ENCODE assay signal across 24 cellular contexts in the genomic region with DNA sequence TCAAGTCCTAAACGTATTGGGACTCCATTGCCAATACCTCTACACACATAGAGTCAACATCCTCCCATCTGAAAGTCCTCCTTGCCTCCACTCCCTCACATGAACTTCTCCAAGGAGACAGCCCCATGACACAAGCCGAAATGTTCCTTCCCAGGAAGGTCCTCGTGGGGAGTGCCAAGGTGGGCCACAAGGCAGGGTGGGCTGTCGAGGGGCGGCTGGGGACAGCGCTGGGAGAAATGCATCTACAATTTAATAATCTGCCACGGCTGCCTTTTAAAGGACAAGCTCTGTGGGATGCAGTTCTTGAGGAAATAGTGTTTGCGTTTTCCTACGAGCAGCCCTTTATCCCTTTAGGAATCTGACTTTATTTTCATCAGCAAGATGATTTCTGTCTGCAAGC.
DNase-seq lines count a peak whose midpoint lies in the region; ATAC-seq, FAIRE-seq and TF ChIP-seq lines count a peak whose summit lies in the region.
"Had no signal": no experiment of that assay in that cellular context is flagged by ENCODE, and none has a peak within 500 bp of the region (broad histone marks: within the 10 kb centered on the region; RNA-seq: fewer than 3 reads in every experiment).

No MANE protein-coding gene starts in this region.

- FAIRE-seq in kidney (lab: Jason Lieb, UNC), result no peak
- FAIRE-seq: G401.6 had no signal

- H3K4me3 ChIP-seq in dorsolateral prefrontal cortex (no peak overlapping the region), neural progenitor cell (no peak overlapping the region), kidney (ENCODE audit: low read length in 2 of 2) (no peak overlapping the region), gastrocnemius medialis (no peak overlapping the region)
- H3K4me3 ChIP-seq: GM23248, SJSA1 had no signal

- H3K36me3 ChIP-seq in neural progenitor cell (no peaks in the 10 kb centered on the region), kidney (ENCODE audit: control insufficient read depth in 1 of 2, insufficient read depth in 2 of 2, low read length in 2 of 2) (no peaks in the 10 kb centered on the region), gastrocnemius medialis (no peaks in the 10 kb centered on the region)
- H3K36me3 ChIP-seq: SJSA1 had no signal

- H3K9me3 Mint-ChIP-seq in activated CD8-positive, alpha-beta memory T cell treated with anti-CD3 and anti-CD28 coated beads, Interleukin-2, amount 10 ng/mL, durations not matched to agents 7 days and 5 days (ENCODE audit: low read depth), result no peaks in the 10 kb centered on the region
- H3K9me3 Mint-ChIP-seq in neural progenitor cell, result no peaks in the 10 kb centered on the region
- H3K9me3 Mint-ChIP-seq: CD4-positive, alpha-beta memory T cell; H9 had no signal

- H3K27ac ChIP-seq in dorsolateral prefrontal cortex (peak overlapping the region in 49 of 59 donors; percentile 2 to 89 (median 63)), neural progenitor cell (no peak overlapping the region), kidney (ENCODE audit: low read depth in 2 of 2, low read length in 2 of 2) (no peak overlapping the region), gastrocnemius medialis (no peak overlapping the region)
- H3K27ac ChIP-seq: GM23248, SJSA1 had no signal

- H3K27me3 Mint-ChIP-seq in activated CD8-positive, alpha-beta memory T cell treated with anti-CD3 and anti-CD28 coated beads, Interleukin-2, amount 10 ng/mL, durations not matched to agents 7 days and 5 days, result peaks cover 66% of the 10 kb centered on the region
- H3K27me3 Mint-ChIP-seq in neural progenitor cell (ENCODE audit: insufficient read depth, low read depth), result peaks cover 5% of the 10 kb centered on the region

- no peaks in the 10 kb centered on the region for H3K79me2 ChIP-seq in neural progenitor cell (ENCODE audit: low read depth)

- H3K4me2 ChIP-seq in neural progenitor cell, result no peak overlapping the region

- TF ChIP-seq CTCF in dorsolateral prefrontal cortex (IDR thresholded peaks at IDR 0.05 in 54 of 56, conservative IDR thresholded peaks at IDR 0.05 in 2 of 56; ENCODE audit: low read depth in 1 of 56, partially characterized antibody in 56 of 56) (no peak), neural progenitor cell (IDR thresholded peaks at IDR 0.05) (no peak), kidney (IDR thresholded peaks at IDR 0.05; ENCODE audit: borderline replicate concordance, extremely low read depth, insufficient read depth) (no peak), gastrocnemius medialis (IDR thresholded peaks at IDR 0.05 in 4 of 5, conservative IDR thresholded peaks at IDR 0.05 in 1 of 5) (no peak)

- peaks cover 0 to 6% (median 0%) of the 10 kb centered on the region in 45 donors for H3K27me3 ChIP-seq in dorsolateral prefrontal cortex
- H3K27me3 ChIP-seq in neural progenitor cell, result no peaks in the 10 kb centered on the region
- no peaks in the 10 kb centered on the region for H3K27me3 ChIP-seq in gastrocnemius medialis
- H3K27me3 ChIP-seq: SJSA1 had no signal

- TF ChIP-seq POLR2A in gastrocnemius medialis (IDR thresholded peaks at IDR 0.05), result no peak

- peak; percentile 23 for DNase-seq in activated CD8-positive, alpha-beta memory T cell treated with anti-CD3 and anti-CD28 coated beads, Interleukin-2, amount 10 ng/mL, durations not matched to agents 7 days and 5 days
- DNase-seq in activated CD8-positive, alpha-beta memory T cell treated with anti-CD3 and anti-CD28 coated beads, Interleukin-2, amount 50 U/mL, for 48 hours, result no peak
- no peak for DNase-seq in dorsolateral prefrontal cortex
- no peak for DNase-seq in neural progenitor cell (ENCODE audit: low spot score)
- no peak for DNase-seq in kidney
- no peak for DNase-seq in gastrocnemius medialis
- no peak for DNase-seq in AG08396 (ENCODE audit: low spot score)
- DNase-seq: CD4-positive, alpha-beta memory T cell; GM23248; KBM-7; MM.1S; NCI-H1048; NCI-H1417; NCI-H1694; NCI-H2029 treated with DMSO at 0.1 percent for 48 hours; NCI-H446 treated with DMSO at 0.1 percent for 48 hours; NCI-H526; NK-92 treated with Interleukin-12 subunit alpha and Interleukin-12 subunit beta, amount 100 ng/mL, for 24 hours; Right ventricle myocardium superior; RPMI8226 had no signal

- H3K9me3 ChIP-seq in neural progenitor cell (ENCODE audit: low read depth), result no peaks in the 10 kb centered on the region
- H3K9me3 ChIP-seq in kidney (ENCODE audit: control insufficient read depth in 1 of 2, low read length in 2 of 2), result no peaks in the 10 kb centered on the region
- H3K9me3 ChIP-seq in gastrocnemius medialis, result no peaks in the 10 kb centered on the region
- H3K9me3 ChIP-seq: Caco-2, SJSA1 had no signal

- H3K4me3 Mint-ChIP-seq in activated CD8-positive, alpha-beta memory T cell treated with anti-CD3 and anti-CD28 coated beads, Interleukin-2, amount 10 ng/mL, durations not matched to agents 7 days and 5 days, result no peak overlapping the region
- H3K4me3 Mint-ChIP-seq in neural progenitor cell, result no peak overlapping the region
- H3K4me3 Mint-ChIP-seq: CD4-positive, alpha-beta memory T cell; H9 had no signal

- H3K9ac ChIP-seq in neural progenitor cell (no peak overlapping the region), kidney (ENCODE audit: low read length in 2 of 2) (no peak overlapping the region)
- H3K9ac ChIP-seq: GM23248 had no signal

- no peaks in the 10 kb centered on the region for H3F3A ChIP-seq in neural progenitor cell (ENCODE audit: low read depth)

- H3K4me1 ChIP-seq in neural progenitor cell (peaks cover 19% of the 10 kb centered on the region), kidney (ENCODE audit: control insufficient read depth in 1 of 2, insufficient read depth in 1 of 2, low read depth in 1 of 2, low read length in 2 of 2) (no peaks in the 10 kb centered on the region), gastrocnemius medialis (no peaks in the 10 kb centered on the region)
- H3K4me1 ChIP-seq: Caco-2 had no signal

- peak overlapping the region; percentile 50 for H2AFZ ChIP-seq in neural progenitor cell (replicated peaks)
- H2AFZ ChIP-seq: GM23248 had no signal

- no peaks in the 10 kb centered on the region for H4K20me1 ChIP-seq in neural progenitor cell (ENCODE audit: low read depth)

- ATAC-seq in activated CD8-positive, alpha-beta memory T cell treated with anti-CD3 and anti-CD28 coated beads, Interleukin-2, amount 10 ng/mL, durations not matched to agents 7 days and 5 days, result no peak
- no peak for ATAC-seq in gastrocnemius medialis

- H3K4me1 Mint-ChIP-seq in activated CD8-positive, alpha-beta memory T cell treated with anti-CD3 and anti-CD28 coated beads, Interleukin-2, amount 10 ng/mL, durations not matched to agents 7 days and 5 days, result peaks cover 3% of the 10 kb centered on the region
- H3K4me1 Mint-ChIP-seq in neural progenitor cell, result peaks cover 22% of the 10 kb centered on the region

- in situ Hi-C loops in gastrocnemius medialis (cut with MboI; ENCODE audit: low sequenced_read_pairs in 4 of 4), result no loop called here

- H3K36me3 Mint-ChIP-seq in activated CD8-positive, alpha-beta memory T cell treated with anti-CD3 and anti-CD28 coated beads, Interleukin-2, amount 10 ng/mL, durations not matched to agents 7 days and 5 days, result no peaks in the 10 kb centered on the region
- H3K36me3 Mint-ChIP-seq in neural progenitor cell, result no peaks in the 10 kb centered on the region
- H3K36me3 Mint-ChIP-seq: CD4-positive, alpha-beta memory T cell had no signal

- intact Hi-C loops in dorsolateral prefrontal cortex (cut with DNase I), result no loop called here
- intact Hi-C loops in kidney (cut with DNase I), result no loop called here
- intact Hi-C loops in gastrocnemius medialis (cut with DNase I; ENCODE audit: low total_unique reads), result loop anchor here (10.0 kb wide), 1 partner anchor 85 kb away; no protein-coding TSS in a partner anchor

- no peak overlapping the region for H3K27ac Mint-ChIP-seq in activated CD8-positive, alpha-beta memory T cell treated with anti-CD3 and anti-CD28 coated beads, Interleukin-2, amount 10 ng/mL, durations not matched to agents 7 days and 5 days
- no peak overlapping the region for H3K27ac Mint-ChIP-seq in neural progenitor cell
- H3K27ac Mint-ChIP-seq: CD4-positive, alpha-beta memory T cell; H9 had no signal

- CTCF ChIA-PET in activated CD8-positive, alpha-beta memory T cell treated with anti-CD3 and anti-CD28 coated beads, Interleukin-2, amount 10 ng/mL, durations not matched to agents 7 days and 5 days (lab: Charles Lee), result interaction anchor here (1.7 kb wide), 1 partner anchor 206 kb away, joined by 5 read pairs; no protein-coding TSS in a partner anchor

Comparison
In these comparisons a context has a peak if more than half of its experiments do, and no peak if none do; other contexts are left out.
1. H3K27ac ChIP-seq: peak in dorsolateral prefrontal cortex (49 of 59); none in neural progenitor cell (single experiment), kidney (0 of 2) and gastrocnemius medialis (0 of 4).